Comparison of ENCODE assay signal across 9 cellular contexts in genomic region chr14:51248041-51248987, GRCh38. TPM values are rescaled to one million over a fixed set of nuclear protein-coding genes. Genes with fewer than 3 reads are reported as not detected.
DNase-seq lines count a peak whose midpoint lies in the region; ATAC-seq and TF ChIP-seq lines count a peak whose summit lies in the region.
"Had no signal": no experiment of that assay in that cellular context is flagged by ENCODE, and none has a peak within 500 bp of the region (broad histone marks: within the 10 kb centered on the region; RNA-seq: fewer than 3 reads in every experiment).

No MANE protein-coding gene starts in this region.

- no CpG with 5 or more reads among the region's 4 CpGs for WGBS in IMR-90 (ENCODE audit: extremely low coverage in 2 of 2, insufficient read length in 1 of 2), 2 experiments

- intact Hi-C loops in IMR-90 (cut with micrococcal nuclease), result no loop called here
- intact Hi-C loops in MCF 10A (cut with micrococcal nuclease), result no loop called here

- H3K56ac ChIP-seq in IMR-90 (ENCODE audit: extremely low read depth, insufficient read depth, low read length), result no peak overlapping the region

- TF ChIP-seq CTCF in IMR-90 (conservative IDR thresholded peaks at IDR 0.05; ENCODE audit: low read depth, low read length) (no peak), mesothelial cell of epicardium (IDR thresholded peaks at IDR 0.05; ENCODE audit: unreplicated experiment) (no peak), MCF 10A (IDR thresholded peaks at IDR 0.05; ENCODE audit: unreplicated experiment) (no peak)

- no peak overlapping the region for H3K14ac ChIP-seq in IMR-90 (replicated peaks; ENCODE audit: low read depth, low read length)

- no peak overlapping the region for H3K27ac ChIP-seq in IMR-90 (ENCODE audit: insufficient read depth, low read length)

- no peaks in the 10 kb centered on the region for H3K9me3 Mint-ChIP-seq in activated T-cell treated with anti-CD3 and anti-CD28 coated beads, Interleukin-2, amount 50 U/mL, for 24 hours
- H3K9me3 Mint-ChIP-seq in activated T-cell treated with anti-CD3 and anti-CD28 coated beads, Interleukin-2, amount 50 U/mL, for 4 hours, result no peaks in the 10 kb centered on the region
- H3K9me3 Mint-ChIP-seq in stimulated activated memory B cell treated with anti-CD40 and anti-IgM and Interleukin-4, amounts not matched to agents 10 μg/mL and 1 μg/mL and 100 μg/mL, for 72 hours, result no peaks in the 10 kb centered on the region
- no peaks in the 10 kb centered on the region for H3K9me3 Mint-ChIP-seq in mesothelial cell of epicardium
- H3K9me3 Mint-ChIP-seq in MCF 10A (ENCODE audit: unreplicated experiment), result no peaks in the 10 kb centered on the region

- H3K4ac ChIP-seq in IMR-90 (ENCODE audit: low read depth, low read length), result no peak overlapping the region

- H3K4me3 ChIP-seq in IMR-90 (ENCODE audit: insufficient read depth, low read depth, low read length), result no peak overlapping the region

- POLR2A ChIA-PET in IMR-90 (lab: Charles Lee; ENCODE audit: unreplicated experiment), result interaction anchor here (0.6 kb wide), 1 partner anchor 446 kb away, joined by 3 read pairs; no protein-coding TSS in a partner anchor
- POLR2A ChIA-PET in MCF 10A (lab: Yijun Ruan, JAX), result interaction anchor here (4.2 kb wide), 1 partner anchor 8 kb away, joined by 19 read pairs; the partner anchor contains the start of gene TMX1

- H2BK120ac ChIP-seq in IMR-90 (ENCODE audit: low read depth, low read length), result no peak overlapping the region

- H3K18ac ChIP-seq in IMR-90 (ENCODE audit: low read depth, low read length), result no peak overlapping the region

- BruUV-seq in IMR-90 (replicated peaks; lab: Mats Ljungman, UMichigan) (no TSS peak), MCF 10A (replicated peaks; lab: Mats Ljungman, UMichigan) (no TSS peak)

- peaks cover 5% of the 10 kb centered on the region for H3K9me1 ChIP-seq in IMR-90 (ENCODE audit: insufficient read depth, low read length)

- no peak overlapping the region for H2AK5ac ChIP-seq in IMR-90 (ENCODE audit: low read depth, low read length)

- H3K27me3 ChIP-seq in IMR-90 (ENCODE audit: control insufficient read depth, insufficient read depth, low read length), result no peaks in the 10 kb centered on the region

- peaks cover 6% of the 10 kb centered on the region; the same call in 1 of the 2 replicates for H4K20me1 ChIP-seq in IMR-90 (ENCODE audit: insufficient read depth, low read length)

- H4K8ac ChIP-seq in IMR-90 (ENCODE audit: low read depth in 2 of 2, low read length in 2 of 2), result no peak overlapping the region

- no peak overlapping the region for H2AFZ ChIP-seq in IMR-90 (replicated peaks; ENCODE audit: low read length, poor library complexity)

- no peaks in the 10 kb centered on the region for H3K9me3 ChIP-seq in IMR-90 (ENCODE audit: control insufficient read depth, insufficient read depth, low read length)

- H3K36me3 ChIP-seq in IMR-90 (ENCODE audit: control insufficient read depth, insufficient read depth, low read length), result peaks cover 17% of the 10 kb centered on the region

- in situ Hi-C loops in IMR-90 (cut with MboI; ENCODE audit: low sequenced_read_pairs), result no loop called here

- H2BK5ac ChIP-seq in IMR-90 (ENCODE audit: low read depth, low read length, poor library complexity, severe bottlenecking), result no peak overlapping the region

- H3K36me3 Mint-ChIP-seq in activated T-cell treated with anti-CD3 and anti-CD28 coated beads, Interleukin-2, amount 50 U/mL, for 24 hours (ENCODE audit: low read depth), result peaks cover 89% of the 10 kb centered on the region
- H3K36me3 Mint-ChIP-seq in activated T-cell treated with anti-CD3 and anti-CD28 coated beads, Interleukin-2, amount 50 U/mL, for 4 hours (ENCODE audit: insufficient read depth), result peaks cover 48% of the 10 kb centered on the region
- H3K36me3 Mint-ChIP-seq in stimulated activated memory B cell treated with anti-CD40 and anti-IgM and Interleukin-4, amounts not matched to agents 10 μg/mL and 1 μg/mL and 100 μg/mL, for 72 hours, result peaks cover 65% of the 10 kb centered on the region
- H3K36me3 Mint-ChIP-seq in mesothelial cell of epicardium (peaks cover 43% of the 10 kb centered on the region), MCF 10A (ENCODE audit: insufficient read depth, unreplicated experiment) (peaks cover 42% of the 10 kb centered on the region)

- no peak overlapping the region for H4K91ac ChIP-seq in IMR-90 (ENCODE audit: insufficient read depth, low read depth, low read length)

- H3K4me1 ChIP-seq in IMR-90 (ENCODE audit: control insufficient read depth, insufficient read depth, low read length), result 0 out of 2 replicates have a peak, but pooled peaks cover 1% of the 10 kb centered on the region

- no peak overlapping the region for H3K9ac ChIP-seq in IMR-90 (ENCODE audit: low read depth, low read length)

- peaks cover 28 to 31% of the 10 kb centered on the region in 2 experiments for H3K79me1 ChIP-seq in IMR-90 (ENCODE audit: low read depth in 1 of 2, low read length in 2 of 2)

- DNase-seq in activated T-cell treated with anti-CD3 and anti-CD28 coated beads, Interleukin-2, amount 50 U/mL, for 24 hours, result no peak
- no peak for DNase-seq in activated T-cell treated with anti-CD3 and anti-CD28 coated beads, Interleukin-2, amount 50 U/mL, for 4 hours
- DNase-seq in IMR-90 (no peak), mesothelial cell of epicardium (ENCODE audit: low spot score in 2 of 2, unreplicated experiment in 2 of 2) (no peak), MCF 10A (ENCODE audit: unreplicated experiment) (no peak), COLO829 (ENCODE audit: low spot score) (no peak)
- DNase-seq: NCI-H1436 had no signal

- H3K4me2 ChIP-seq in IMR-90 (ENCODE audit: low read depth, low read length), result no peak overlapping the region

- H2AK9ac ChIP-seq in IMR-90 (replicated peaks; ENCODE audit: low read depth, low read length, poor library complexity), result no peak overlapping the region

- dilution Hi-C loops in IMR-90 (cut with HindIII; ENCODE audit: low sequenced_read_pairs, unreplicated experiment), result no loop called here

- TF ChIP-seq POLR2A in IMR-90 (IDR thresholded peaks at IDR 0.05; ENCODE audit: low read depth, low read length), result no peak

- no peak overlapping the region for H3K4me3 Mint-ChIP-seq in activated T-cell treated with anti-CD3 and anti-CD28 coated beads, Interleukin-2, amount 50 U/mL, for 24 hours
- no peak overlapping the region for H3K4me3 Mint-ChIP-seq in activated T-cell treated with anti-CD3 and anti-CD28 coated beads, Interleukin-2, amount 50 U/mL, for 4 hours
- H3K4me3 Mint-ChIP-seq in stimulated activated memory B cell treated with anti-CD40 and anti-IgM and Interleukin-4, amounts not matched to agents 10 μg/mL and 1 μg/mL and 100 μg/mL, for 72 hours, result no peak overlapping the region
- H3K4me3 Mint-ChIP-seq in mesothelial cell of epicardium (no peak overlapping the region), MCF 10A (ENCODE audit: unreplicated experiment) (no peak overlapping the region)

- no peaks in the 10 kb centered on the region for H3K27me3 Mint-ChIP-seq in activated T-cell treated with anti-CD3 and anti-CD28 coated beads, Interleukin-2, amount 50 U/mL, for 24 hours
- H3K27me3 Mint-ChIP-seq in activated T-cell treated with anti-CD3 and anti-CD28 coated beads, Interleukin-2, amount 50 U/mL, for 4 hours (ENCODE audit: low read depth), result no peaks in the 10 kb centered on the region
- H3K27me3 Mint-ChIP-seq in stimulated activated memory B cell treated with anti-CD40 and anti-IgM and Interleukin-4, amounts not matched to agents 10 μg/mL and 1 μg/mL and 100 μg/mL, for 72 hours, result no peaks in the 10 kb centered on the region
- H3K27me3 Mint-ChIP-seq in mesothelial cell of epicardium (ENCODE audit: low read depth) (no peaks in the 10 kb centered on the region), MCF 10A (ENCODE audit: insufficient read depth, unreplicated experiment) (no peaks in the 10 kb centered on the region)

- CTCF ChIA-PET in IMR-90 (lab: Yijun Ruan, JAX) (interaction anchor here (0.6 kb wide), 1 partner anchor 633 kb away, joined by 5 read pairs; no protein-coding TSS in a partner anchor), MCF 10A (lab: Yijun Ruan, JAX) (interaction anchor here (0.6 kb wide), 1 partner anchor 526 kb away, joined by 3 read pairs; no protein-coding TSS in a partner anchor)

- no peak for TF ChIP-seq RAD21 in IMR-90 (IDR thresholded peaks at IDR 0.05; ENCODE audit: low read length)

- no peak for ATAC-seq in activated T-cell treated with anti-CD3 and anti-CD28 coated beads, Interleukin-2, amount 50 U/mL, for 4 hours
- ATAC-seq in HG02623 (IDR thresholded peaks at IDR 0.05; ENCODE audit: unreplicated experiment), result peak; percentile 85
- no peak for ATAC-seq in IMR-90 (ENCODE audit: low read depth)
- ATAC-seq in stimulated activated memory B cell treated with anti-CD40 and anti-IgM and Interleukin-4, amounts not matched to agents 10 μg/mL and 1 μg/mL and 100 μg/mL, for 72 hours, result peak; percentile 75

- no peak overlapping the region for H2BK20ac ChIP-seq in IMR-90 (ENCODE audit: low read depth, low read length)

- H3K4me1 Mint-ChIP-seq in activated T-cell treated with anti-CD3 and anti-CD28 coated beads, Interleukin-2, amount 50 U/mL, for 24 hours (ENCODE audit: low read depth), result peaks cover 45% of the 10 kb centered on the region
- H3K4me1 Mint-ChIP-seq in activated T-cell treated with anti-CD3 and anti-CD28 coated beads, Interleukin-2, amount 50 U/mL, for 4 hours (ENCODE audit: low read depth), result peaks cover 24% of the 10 kb centered on the region
- H3K4me1 Mint-ChIP-seq in stimulated activated memory B cell treated with anti-CD40 and anti-IgM and Interleukin-4, amounts not matched to agents 10 μg/mL and 1 μg/mL and 100 μg/mL, for 72 hours, result peaks cover 36% of the 10 kb centered on the region
- H3K4me1 Mint-ChIP-seq in mesothelial cell of epicardium, result no peaks in the 10 kb centered on the region
- peaks cover 14% of the 10 kb centered on the region for H3K4me1 Mint-ChIP-seq in MCF 10A (ENCODE audit: insufficient read depth, unreplicated experiment)

- H3K27ac Mint-ChIP-seq in activated T-cell treated with anti-CD3 and anti-CD28 coated beads, Interleukin-2, amount 50 U/mL, for 24 hours, result peak overlapping the region; percentile 28
- peak overlapping the region; percentile 41 for H3K27ac Mint-ChIP-seq in stimulated activated memory B cell treated with anti-CD40 and anti-IgM and Interleukin-4, amounts not matched to agents 10 μg/mL and 1 μg/mL and 100 μg/mL, for 72 hours
- H3K27ac Mint-ChIP-seq in mesothelial cell of epicardium (no peak overlapping the region), MCF 10A (ENCODE audit: low read depth, unreplicated experiment) (no peak overlapping the region)

- no peak overlapping the region for H2BK15ac ChIP-seq in IMR-90 (ENCODE audit: low read depth, low read length)

- no peak overlapping the region for H3K23ac ChIP-seq in IMR-90 (ENCODE audit: low read depth, low read length)

- H4K5ac ChIP-seq in IMR-90 (ENCODE audit: low read depth, low read length), result no peak overlapping the region

TF ChIP-seq in IMR-90, 13 proteins besides CTCF, POLR2A, EP300 and RAD21 (continues in another document):
- no peak for TF ChIP-seq FOS (IDR thresholded peaks at IDR 0.05; ENCODE audit: low read depth, low read length)

RNA-seq across cellular contexts. Expression of gene TMX1, which starts 8.3 kb away (rescaled TPM):
- 10 to 100 TPM; 50.7 to 60.5 (median 60.2) TPM for total RNA-seq in activated T-cell treated with anti-CD3 and anti-CD28 coated beads, Interleukin-2, amount 50 U/mL, for 4 hours
- total RNA-seq in IMR-90 (2012; rRNA removed) (24.7 and 47.8 TPM in 2 replicates), mesothelial cell of epicardium (22.6 to 23.6 TPM (median 23.5 TPM) in 3 replicates), MCF 10A (2022) (31.9 and 35.0 TPM in 2 replicates)
- polyA plus RNA-seq in IMR-90 (2012; rRNA removed), result 11.1 and 15.3 TPM in 2 replicates
- polyA plus RNA-seq in IMR-90 (2012; cell fraction: cytosol; rRNA removed), result 3.4 and 5.9 TPM in 2 replicates
- polyA plus RNA-seq in IMR-90 (2012; cell fraction: nucleus; rRNA removed; ENCODE audit: low replicate concordance), result 0.87 and 3.7 TPM in 2 replicates

Comparison
In these comparisons a context has a peak if more than half of its experiments do, and no peak if none do; other contexts are left out.
1. H3K27ac Mint-ChIP-seq: peak in activated T-cell treated with anti-CD3 and anti-CD28 coated beads, Interleukin-2, amount 50 U/mL, for 24 hours (single experiment) and stimulated activated memory B cell treated with anti-CD40 and anti-IgM and Interleukin-4, amounts not matched to agents 10 μg/mL and 1 μg/mL and 100 μg/mL, for 72 hours (single experiment); none in mesothelial cell of epicardium (single experiment) and MCF 10A (single experiment).
2. ATAC-seq: peak in HG02623 (single experiment) and stimulated activated memory B cell treated with anti-CD40 and anti-IgM and Interleukin-4, amounts not matched to agents 10 μg/mL and 1 μg/mL and 100 μg/mL, for 72 hours (single experiment); none in activated T-cell treated with anti-CD3 and anti-CD28 coated beads, Interleukin-2, amount 50 U/mL, for 4 hours (0 of 2) and IMR-90 (single experiment).